ENCODE assay signal across 13 cellular contexts in the genomic region with DNA sequence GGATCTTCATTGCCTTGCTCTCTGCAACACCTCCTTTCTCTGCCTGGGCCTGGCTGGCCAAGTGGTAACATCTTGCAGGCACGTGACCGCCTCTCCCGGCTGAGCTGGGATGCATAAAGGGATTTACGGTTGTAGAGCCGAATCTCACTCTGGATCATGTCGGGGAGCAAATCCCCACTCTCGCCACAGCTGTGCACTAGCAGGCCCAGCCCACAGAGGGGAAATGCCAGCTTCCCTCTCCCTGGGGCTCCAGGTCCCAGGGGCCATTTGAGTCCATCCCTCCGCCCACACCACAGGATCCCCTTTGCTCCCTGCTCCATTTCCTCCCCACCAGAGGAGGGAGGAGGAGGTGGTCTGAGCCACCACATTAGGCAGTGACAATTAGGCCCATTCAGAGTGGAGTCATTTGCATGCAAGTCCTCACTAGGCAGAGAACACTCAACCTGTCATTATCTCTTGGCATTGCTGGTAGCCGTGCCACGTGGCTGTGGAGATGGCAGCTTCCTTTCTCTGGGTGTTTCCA.
A peak's percentile ranks its signal among the peaks of the same experiment; 100 is the strongest.
DNase-seq lines count a peak whose midpoint lies in the region; ATAC-seq lines count a peak whose summit lies in the region.
"Had no signal": no experiment of that assay in that cellular context is flagged by ENCODE, and none has a peak within 500 bp of the region (broad histone marks: within the 10 kb centered on the region; RNA-seq: fewer than 3 reads in every experiment).

No MANE protein-coding gene starts in this region.

- DNase-seq in NCI-H345 (lab: John Stamatoyannopoulos, UW) (peak; percentile 32), NCI-H345 treated with DMSO at 0.1 percent for 48 hours (lab: John Stamatoyannopoulos, UW; ENCODE audit: unreplicated experiment) (no peak), NCI-H2107 (lab: John Stamatoyannopoulos, UW) (peak; percentile 69), cerebellar cortex (ENCODE audit: low spot score) (peak; percentile 31), pons (ENCODE audit: low spot score) (peak; percentile 98), RPMI8226 (no peak)
- no peak for DNase-seq in activated naive CD4-positive, alpha-beta T cell (lab: John Stamatoyannopoulos, UW)
- DNase-seq: activated naive CD4-positive, alpha-beta T cell treated with anti-CD3 and anti-CD28 coated beads for 36 hours; CD8-positive, alpha-beta memory T cell; HFFc6; stimulated activated CD4-positive, alpha-beta T cell treated with anti-CD3 and anti-CD28 coated beads, Interleukin-12 subunit alpha, Interleukin-12 subunit beta, amount 100 ng/mL, for 4 hours; thyroid gland had no signal

- ATAC-seq in GM21717 (IDR thresholded peaks at IDR 0.05; ENCODE audit: unreplicated experiment) = no peak

Comparison
In these comparisons a context has a peak if more than half of its experiments do, and no peak if none do; other contexts are left out.
1. DNase-seq: peak in NCI-H345 (single experiment), NCI-H2107 (single experiment), cerebellar cortex (single experiment) and pons (single experiment); none in NCI-H345 treated with DMSO at 0.1 percent for 48 hours (single experiment), RPMI8226 (single experiment) and activated naive CD4-positive, alpha-beta T cell (0 of 4).